Comparison of ENCODE assay signal across 7 cellular contexts in the genomic region with DNA sequence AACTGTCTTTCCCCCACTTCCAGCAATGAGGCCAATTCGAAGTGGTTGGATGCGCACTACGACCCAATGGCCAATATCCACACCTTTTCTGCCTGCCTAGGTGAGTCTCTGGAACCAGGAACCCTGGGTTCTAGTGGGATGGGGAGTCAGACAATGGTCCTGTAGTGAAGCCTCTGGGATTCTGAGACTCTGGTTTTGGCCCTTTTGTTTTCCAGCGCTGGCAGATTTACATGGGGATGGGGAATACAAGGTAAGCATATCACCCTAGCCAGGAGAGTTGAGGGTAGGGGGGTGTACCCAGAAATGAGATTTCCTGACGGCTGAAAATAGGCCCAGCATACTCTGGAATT. TPM values are rescaled to one million over a fixed set of nuclear protein-coding genes. Genes with fewer than 3 reads are reported as not detected.
DNase-seq lines count a peak whose midpoint lies in the region; ATAC-seq and TF ChIP-seq lines count a peak whose summit lies in the region.

No MANE protein-coding gene starts in this region.

- no peaks in the 10 kb centered on the region for H3K9me3 Mint-ChIP-seq in activated naive CD8-positive, alpha-beta T cell (ENCODE audit: low read depth)

- ATAC-seq in left colon (peak; percentile 44), GM18868 (IDR thresholded peaks at IDR 0.05; ENCODE audit: unreplicated experiment) (no peak)

- H3K27me3 Mint-ChIP-seq in activated naive CD8-positive, alpha-beta T cell, result no peaks in the 10 kb centered on the region

- peaks cover 0 to 28% (median 15%) of the 10 kb centered on the region in 5 donors for H3K36me3 ChIP-seq in subcutaneous abdominal adipose tissue (ENCODE audit: control insufficient read depth in 5 of 5, insufficient read depth in 5 of 5, low read length in 5 of 5)

- TF ChIP-seq CTCF in HL-60 (IDR thresholded peaks at IDR 0.05; ENCODE audit: insufficient read depth, low read length), result no peak

- peak overlapping the region; percentile 95 for H3K4me3 ChIP-seq in HL-60 (replicated peaks; ENCODE audit: insufficient read depth, low read length)
- H3K4me3 ChIP-seq in subcutaneous abdominal adipose tissue (ENCODE audit: low read depth in 1 of 5, low read length in 5 of 5), result peak overlapping the region; percentile 90 to 99 (median 97)

- H3K4me1 ChIP-seq in subcutaneous abdominal adipose tissue (ENCODE audit: control insufficient read depth in 5 of 5, insufficient read depth in 5 of 5, low read length in 5 of 5), result peaks cover 3 to 15% (median 14%) of the 10 kb centered on the region in 5 donors

- H3K36me3 Mint-ChIP-seq in activated naive CD8-positive, alpha-beta T cell, result peaks cover 5% of the 10 kb centered on the region

- H3K27ac ChIP-seq in HL-60 (replicated peaks) (peak overlapping the region; percentile 55; the same call in 1 of the 2 replicates), subcutaneous abdominal adipose tissue (ENCODE audit: low read depth, low read length) (peak overlapping the region; percentile 37)

- H3K27me3 ChIP-seq in HL-60 (ENCODE audit: insufficient read depth, poor library complexity, severe bottlenecking) (no peaks in the 10 kb centered on the region), subcutaneous abdominal adipose tissue (ENCODE audit: control insufficient read depth in 5 of 5, insufficient read depth in 4 of 5, low read length in 5 of 5) (no peaks in the 10 kb centered on the region)

- H3K9me3 ChIP-seq in subcutaneous abdominal adipose tissue (ENCODE audit: control insufficient read depth in 5 of 5, low read length in 5 of 5), result no peaks in the 10 kb centered on the region

- H3K4me3 Mint-ChIP-seq in activated naive CD8-positive, alpha-beta T cell, result peak overlapping the region; percentile 93

- H3K4me1 Mint-ChIP-seq in activated naive CD8-positive, alpha-beta T cell (ENCODE audit: low read depth), result peaks cover 10% of the 10 kb centered on the region

- peak overlapping the region; percentile 70 to 88 (median 78) for H3K9ac ChIP-seq in subcutaneous abdominal adipose tissue (ENCODE audit: low read length in 5 of 5)

- DNase-seq in HL-60 (ENCODE audit: low read depth in 1 of 2, low spot score in 1 of 2) (no peak), left colon (no peak), NCI-H1694 (lab: John Stamatoyannopoulos, UW) (no peak), cerebellum (ENCODE audit: low spot score) (no peak)

- intact Hi-C loops in left colon (cut with DNase I, micrococcal nuclease), result no loop called here

- H3K27ac Mint-ChIP-seq in activated naive CD8-positive, alpha-beta T cell, result no peak overlapping the region

RNA-seq across cellular contexts. Expression of a gene that starts 0.5 kb away (rescaled TPM):
- total RNA-seq in left colon, result 10 to 100 TPM; 29.8 to 34.8 TPM
- total RNA-seq in cerebellum, result 64.4 TPM

RNA-seq across cellular contexts. Expression of a gene that starts 30.7 kb away (rescaled TPM):
- total RNA-seq in left colon, result 10 to 100 TPM; 75.0 to 91.4 TPM
- 22.2 TPM for total RNA-seq in cerebellum

RNA-seq across cellular contexts. Expression of a gene that starts 34.9 kb away (rescaled TPM):
- total RNA-seq in left colon (10 to 100 TPM in 1 of 2 donors, 1 to 10 TPM in 1; 9.9 to 11.7 TPM), cerebellum (3.6 TPM)

RNA-seq across cellular contexts. Expression of a gene that starts 35.7 kb away (rescaled TPM):
- total RNA-seq in left colon, result not detected
- not detected for total RNA-seq in cerebellum

RNA-seq across cellular contexts. Expression of a gene that starts 44.3 kb away (rescaled TPM):
- total RNA-seq in left colon, result 1 to 10 TPM; 4.7 to 5.2 TPM
- 12.2 TPM for total RNA-seq in cerebellum
